Comparison of ENCODE assay signal across 1 cellular context in the genomic region with DNA sequence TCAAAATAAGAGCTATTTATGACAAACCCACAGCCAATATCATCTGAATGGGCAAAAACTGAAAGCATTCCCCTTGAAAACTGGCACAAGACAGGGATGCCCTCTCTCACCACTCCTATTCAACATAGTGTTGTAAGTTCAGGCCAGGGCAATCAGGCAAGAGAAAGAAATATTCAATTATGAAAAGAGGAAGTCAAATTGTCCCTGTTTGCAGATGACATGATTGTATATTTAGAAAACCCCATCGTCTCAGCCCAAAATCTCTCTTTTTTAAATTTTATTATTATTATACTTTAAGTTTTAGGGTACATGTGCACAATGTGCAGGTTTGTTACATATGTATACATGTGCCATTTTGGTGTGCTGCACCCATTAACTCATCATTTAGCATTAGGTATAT. TPM values are rescaled to one million over a fixed set of nuclear protein-coding genes. Genes with fewer than 3 reads are reported as not detected.
"Had no signal": no experiment of that assay in that cellular context is flagged by ENCODE, and none has a peak within 500 bp of the region (broad histone marks: within the 10 kb centered on the region; RNA-seq: fewer than 3 reads in every experiment).

No MANE protein-coding gene starts in this region.

RNA-seq across cellular contexts. Expression of a gene that starts 54.7 kb away (rescaled TPM):
- total RNA-seq: HepG2 had no signal
